ENCODE assay signal across 21 cellular contexts in genomic region chr4:141860974-141861373, GRCh38.
DNase-seq lines count a peak whose midpoint lies in the region; ATAC-seq and TF ChIP-seq lines count a peak whose summit lies in the region.
"Had no signal": no experiment of that assay in that cellular context is flagged by ENCODE, and none has a peak within 500 bp of the region (broad histone marks: within the 10 kb centered on the region; RNA-seq: fewer than 3 reads in every experiment).

No MANE protein-coding gene starts in this region.

- no peaks in the 10 kb centered on the region for H3K27me3 ChIP-seq in mesendoderm (ENCODE audit: insufficient read depth, low read length, poor library complexity)
- H3K27me3 ChIP-seq in right atrium auricular region, result no peaks in the 10 kb centered on the region
- H3K27me3 ChIP-seq: transverse colon had no signal

- H4K8ac ChIP-seq in mesendoderm (ENCODE audit: low read depth, low read length), result no peak overlapping the region

- no peak overlapping the region for H3K4me2 ChIP-seq in mesendoderm (ENCODE audit: low read length)
- H3K4me2 ChIP-seq: A549 had no signal

- H3K4me1 ChIP-seq in mesendoderm (ENCODE audit: control insufficient read depth, low read depth, low read length) (no peaks in the 10 kb centered on the region), right atrium auricular region (no peaks in the 10 kb centered on the region)
- H3K4me1 ChIP-seq: A549, transverse colon had no signal

- no peaks in the 10 kb centered on the region for H3K9me3 Mint-ChIP-seq in activated CD8-positive, alpha-beta memory T cell treated with anti-CD3 and anti-CD28 coated beads, Interleukin-2, amount 10 ng/mL, durations not matched to agents 7 days and 5 days (ENCODE audit: low read depth)
- H3K9me3 Mint-ChIP-seq: T-helper 1 cell treated with Interleukin-12 subunit alpha and Interleukin-12 subunit beta and Interleukin-4 antibody, amounts not matched to agents 30 μg/mL and 1 μg/mL, for 36 hours had no signal

- H3K4me3 ChIP-seq in mesendoderm (ENCODE audit: low read length) (no peak overlapping the region), right atrium auricular region (no peak overlapping the region)
- H3K4me3 ChIP-seq: A549, GM12878, transverse colon had no signal

- no peak overlapping the region for H2BK15ac ChIP-seq in mesendoderm (replicated peaks; ENCODE audit: low read depth)

- DNase-seq in NCI-H748 (lab: John Stamatoyannopoulos, UW; ENCODE audit: unreplicated experiment) (peak; percentile 19), NCI-H748 treated with DMSO at 0.1 percent for 48 hours (lab: John Stamatoyannopoulos, UW) (no peak), NCI-H526 (lab: John Stamatoyannopoulos, UW) (peak; percentile 2 to 13), cerebellar cortex (ENCODE audit: low spot score) (peak; percentile 20), mesendoderm (peak; percentile 43), right atrium auricular region (ENCODE audit: low spot score) (no peak)
- no peak for DNase-seq in activated CD8-positive, alpha-beta memory T cell treated with anti-CD3 and anti-CD28 coated beads, Interleukin-2, amount 10 ng/mL, durations not matched to agents 7 days and 5 days
- DNase-seq: activated effector memory CD4-positive, alpha-beta T cell treated with anti-CD3 and anti-CD28 coated beads, Interleukin-2, amount 50 U/mL, for 16 hours; amygdala; CD4-positive, alpha-beta memory T cell; foreskin fibroblast; mesenchymal stem cell; NCI-H1694 treated with DMSO at 0.1 percent for 48 hours; NCI-H524; RPMI8226; stimulated activated naive B cell treated with anti-CD40 and anti-IgM and Interleukin-4, amounts not matched to agents 10 μg/mL and 1 μg/mL and 100 μg/mL, for 72 hours; transverse colon had no signal

- H3K9ac ChIP-seq in mesendoderm (ENCODE audit: low read length), result no peak overlapping the region

- no peak overlapping the region for H2BK120ac ChIP-seq in mesendoderm (ENCODE audit: low read depth, low read length)

- no peaks in the 10 kb centered on the region for H3K79me2 ChIP-seq in mesendoderm (ENCODE audit: control insufficient read depth, insufficient read depth, low read length)

- no peak overlapping the region for H3K18ac ChIP-seq in mesendoderm (ENCODE audit: low read length)

- H2AK5ac ChIP-seq in mesendoderm (ENCODE audit: low read length), result no peak overlapping the region

- no peaks in the 10 kb centered on the region for H3K36me3 Mint-ChIP-seq in activated CD8-positive, alpha-beta memory T cell treated with anti-CD3 and anti-CD28 coated beads, Interleukin-2, amount 10 ng/mL, durations not matched to agents 7 days and 5 days
- H3K36me3 Mint-ChIP-seq: CD4-positive, alpha-beta memory T cell; stimulated activated naive B cell treated with anti-CD40 and anti-IgM and Interleukin-4, amounts not matched to agents 10 μg/mL and 1 μg/mL and 100 μg/mL, for 72 hours had no signal

- no peak overlapping the region for H2BK5ac ChIP-seq in mesendoderm (ENCODE audit: low read length)

- TF ChIP-seq CTCF in right atrium auricular region (IDR thresholded peaks at IDR 0.05), result no peak

- H4K5ac ChIP-seq in mesendoderm (ENCODE audit: low read length), result no peak overlapping the region

- H3K4me3 Mint-ChIP-seq in activated CD8-positive, alpha-beta memory T cell treated with anti-CD3 and anti-CD28 coated beads, Interleukin-2, amount 10 ng/mL, durations not matched to agents 7 days and 5 days, result no peak overlapping the region
- H3K4me3 Mint-ChIP-seq: CD4-positive, alpha-beta memory T cell; stimulated activated naive B cell treated with anti-CD40 and anti-IgM and Interleukin-4, amounts not matched to agents 10 μg/mL and 1 μg/mL and 100 μg/mL, for 72 hours; T-helper 1 cell treated with Interleukin-12 subunit alpha and Interleukin-12 subunit beta and Interleukin-4 antibody, amounts not matched to agents 30 μg/mL and 1 μg/mL, for 36 hours had no signal

- ATAC-seq in activated CD8-positive, alpha-beta memory T cell treated with anti-CD3 and anti-CD28 coated beads, Interleukin-2, amount 10 ng/mL, durations not matched to agents 7 days and 5 days, result no peak
- ATAC-seq in HG03108 (IDR thresholded peaks at IDR 0.05; ENCODE audit: unreplicated experiment), result no peak
- ATAC-seq: A549; GM12878; stimulated activated naive B cell treated with anti-CD40 and anti-IgM and Interleukin-4, amounts not matched to agents 10 μg/mL and 1 μg/mL and 100 μg/mL, for 72 hours had no signal

- H3K36me3 ChIP-seq in mesendoderm (ENCODE audit: control insufficient read depth, insufficient read depth, low read length) (no peaks in the 10 kb centered on the region), right atrium auricular region (no peaks in the 10 kb centered on the region)
- H3K36me3 ChIP-seq: transverse colon had no signal

- H3K4ac ChIP-seq in mesendoderm (ENCODE audit: low read depth, low read length), result no peak overlapping the region

- WGBS in mesendoderm (ENCODE audit: extremely low coverage, insufficient coverage, low lambda C conversion rate), result no CpG with 5 or more reads among the region's 1 CpG

- no peaks in the 10 kb centered on the region for H3K27me3 Mint-ChIP-seq in activated CD8-positive, alpha-beta memory T cell treated with anti-CD3 and anti-CD28 coated beads, Interleukin-2, amount 10 ng/mL, durations not matched to agents 7 days and 5 days
- H3K27me3 Mint-ChIP-seq: stimulated activated naive B cell treated with anti-CD40 and anti-IgM and Interleukin-4, amounts not matched to agents 10 μg/mL and 1 μg/mL and 100 μg/mL, for 72 hours had no signal

- H3K27ac ChIP-seq in mesendoderm (ENCODE audit: low read depth, low read length) (no peak overlapping the region), right atrium auricular region (no peak overlapping the region)
- H3K27ac ChIP-seq: A549, transverse colon had no signal

- H3K23ac ChIP-seq in mesendoderm (ENCODE audit: low read length), result no peak overlapping the region

- CTCF ChIA-PET in activated CD8-positive, alpha-beta memory T cell treated with anti-CD3 and anti-CD28 coated beads, Interleukin-2, amount 10 ng/mL, durations not matched to agents 7 days and 5 days (lab: Charles Lee), result no interaction called here

- no peak overlapping the region for H3K56ac ChIP-seq in mesendoderm (ENCODE audit: low read length)

- no peaks in the 10 kb centered on the region for H3K9me3 ChIP-seq in right atrium auricular region
- H3K9me3 ChIP-seq: A549 had no signal

- H3K79me1 ChIP-seq in mesendoderm (ENCODE audit: low read length), result no peaks in the 10 kb centered on the region

- H3K27ac Mint-ChIP-seq in activated CD8-positive, alpha-beta memory T cell treated with anti-CD3 and anti-CD28 coated beads, Interleukin-2, amount 10 ng/mL, durations not matched to agents 7 days and 5 days, result no peak overlapping the region
- H3K27ac Mint-ChIP-seq: CD4-positive, alpha-beta memory T cell; stimulated activated naive B cell treated with anti-CD40 and anti-IgM and Interleukin-4, amounts not matched to agents 10 μg/mL and 1 μg/mL and 100 μg/mL, for 72 hours; T-helper 1 cell treated with Interleukin-12 subunit alpha and Interleukin-12 subunit beta and Interleukin-4 antibody, amounts not matched to agents 30 μg/mL and 1 μg/mL, for 36 hours had no signal

- H3K4me1 Mint-ChIP-seq in activated CD8-positive, alpha-beta memory T cell treated with anti-CD3 and anti-CD28 coated beads, Interleukin-2, amount 10 ng/mL, durations not matched to agents 7 days and 5 days, result no peaks in the 10 kb centered on the region
- H3K4me1 Mint-ChIP-seq: CD4-positive, alpha-beta memory T cell; stimulated activated naive B cell treated with anti-CD40 and anti-IgM and Interleukin-4, amounts not matched to agents 10 μg/mL and 1 μg/mL and 100 μg/mL, for 72 hours had no signal

Comparison
In these comparisons a context has a peak if more than half of its experiments do, and no peak if none do; other contexts are left out.
1. DNase-seq: peak in NCI-H748 (single experiment), NCI-H526 (2 of 2), cerebellar cortex (single experiment) and mesendoderm (single experiment); none in NCI-H748 treated with DMSO at 0.1 percent for 48 hours (single experiment), activated CD8-positive, alpha-beta memory T cell treated with anti-CD3 and anti-CD28 coated beads, Interleukin-2, amount 10 ng/mL, durations not matched to agents 7 days and 5 days (single experiment) and right atrium auricular region (single experiment).